ENCODE assay signal across 19 cellular contexts in the genomic region with DNA sequence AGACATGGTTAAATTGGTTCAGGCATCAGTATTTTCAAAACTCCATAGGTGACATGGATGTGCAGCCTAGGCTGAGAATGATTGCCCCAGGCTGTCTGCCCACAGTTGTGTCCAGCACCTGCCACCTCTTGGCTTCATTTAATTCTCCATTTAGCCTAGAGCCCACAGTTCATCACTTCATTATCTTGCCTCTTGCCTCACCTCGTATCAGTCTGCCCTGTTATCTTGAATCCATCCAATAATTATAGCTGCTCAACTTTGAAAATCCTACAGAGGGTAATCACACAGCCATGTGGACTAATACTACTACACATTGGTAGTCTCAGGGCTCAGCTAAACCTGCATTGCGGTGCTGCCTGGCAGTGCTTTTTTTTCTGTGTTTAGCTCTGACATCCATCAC. TPM values are rescaled to one million over a fixed set of nuclear protein-coding genes. Genes with fewer than 3 reads are reported as not detected.
DNase-seq lines count a peak whose midpoint lies in the region; ATAC-seq and TF ChIP-seq lines count a peak whose summit lies in the region.
"Had no signal": no experiment of that assay in that cellular context is flagged by ENCODE, and none has a peak within 500 bp of the region (broad histone marks: within the 10 kb centered on the region; RNA-seq: fewer than 3 reads in every experiment).

No MANE protein-coding gene starts in this region.

- no peak for DNase-seq in stimulated activated naive CD8-positive, alpha-beta T cell treated with anti-CD3 and anti-CD28 coated beads, Interleukin-15, amount 100 ng/mL, for 72 hours
- DNase-seq in activated B cell treated with CpG ODN at 0.5 μM for 24 hours: no peak
- no peak for DNase-seq in CD14-positive monocyte (ENCODE audit: low spot score)
- DNase-seq in NCI-H345 (lab: John Stamatoyannopoulos, UW): no peak
- DNase-seq: activated CD4-positive, alpha-beta T cell treated with anti-CD3 and anti-CD28 coated beads for 48 hours; activated T-cell treated with anti-CD3 and anti-CD28 coated beads, Interleukin-2, amount 50 U/mL, for 48 hours; colonic mucosa; head of caudate nucleus; kidney; mucosa of descending colon; NCI-H2081 treated with DMSO at 0.1 percent for 48 hours; NCI-H82; T1000 had no signal

- CTCF ChIA-PET in activated B cell treated with CpG ODN at 0.5 μM for 24 hours (lab: Charles Lee): no interaction called here

- peak overlapping the region; percentile 60 for H3K27ac Mint-ChIP-seq in stimulated activated naive CD8-positive, alpha-beta T cell treated with anti-CD3 and anti-CD28 coated beads, Interleukin-15, Interleukin-2, amounts not matched to agents 100 ng/mL and 50 ng/mL, for 24 hours
- H3K27ac Mint-ChIP-seq in stimulated activated naive CD8-positive, alpha-beta T cell treated with anti-CD3 and anti-CD28 coated beads, Interleukin-15, amount 100 ng/mL, for 72 hours: peak overlapping the region in 1 of 2 donors; percentile 45
- H3K27ac Mint-ChIP-seq in activated B cell treated with CpG ODN at 0.5 μM for 24 hours (peak overlapping the region; percentile 2), CD14-positive monocyte (peak overlapping the region in 2 of 7 donors; percentile 12 to 61)

- H3K9ac ChIP-seq in mucosa of stomach (ENCODE audit: low read length): peak overlapping the region; percentile 13

- H3K9me3 Mint-ChIP-seq in stimulated activated naive CD8-positive, alpha-beta T cell treated with anti-CD3 and anti-CD28 coated beads, Interleukin-15, Interleukin-2, amounts not matched to agents 100 ng/mL and 50 ng/mL, for 24 hours: no peaks in the 10 kb centered on the region
- peaks cover 0 to 6% of the 10 kb centered on the region in 2 donors for H3K9me3 Mint-ChIP-seq in stimulated activated naive CD8-positive, alpha-beta T cell treated with anti-CD3 and anti-CD28 coated beads, Interleukin-15, amount 100 ng/mL, for 72 hours
- no peaks in the 10 kb centered on the region for H3K9me3 Mint-ChIP-seq in activated B cell treated with CpG ODN at 0.5 μM for 24 hours
- H3K9me3 Mint-ChIP-seq in CD14-positive monocyte: no peaks in the 10 kb centered on the region

- no peaks in the 10 kb centered on the region for H3K9me3 ChIP-seq in mucosa of stomach (ENCODE audit: control insufficient read depth, low read length)
- H3K9me3 ChIP-seq: colonic mucosa, mucosa of descending colon, prostate gland, thoracic aorta had no signal

- TF ChIP-seq CTCF in activated B cell treated with CpG ODN at 0.5 μM for 24 hours (IDR thresholded peaks at IDR 0.05): no peak
- no peak for TF ChIP-seq CTCF in CD14-positive monocyte (IDR thresholded peaks at IDR 0.05)

- no peaks in the 10 kb centered on the region for H3K36me3 ChIP-seq in mucosa of stomach (ENCODE audit: control insufficient read depth, insufficient read depth, low read length)
- H3K36me3 ChIP-seq: colonic mucosa, prostate gland, thoracic aorta had no signal

- H3K27me3 ChIP-seq in mucosa of stomach (ENCODE audit: control insufficient read depth, insufficient read depth, low read length): no peaks in the 10 kb centered on the region
- H3K27me3 ChIP-seq: colonic mucosa had no signal

- H3K4me1 Mint-ChIP-seq in stimulated activated naive CD8-positive, alpha-beta T cell treated with anti-CD3 and anti-CD28 coated beads, Interleukin-15, Interleukin-2, amounts not matched to agents 100 ng/mL and 50 ng/mL, for 24 hours (ENCODE audit: low read depth): peaks cover 51% of the 10 kb centered on the region
- peaks cover 72% of the 10 kb centered on the region for H3K4me1 Mint-ChIP-seq in stimulated activated naive CD8-positive, alpha-beta T cell treated with anti-CD3 and anti-CD28 coated beads, Interleukin-15, amount 100 ng/mL, for 72 hours
- H3K4me1 Mint-ChIP-seq in activated B cell treated with CpG ODN at 0.5 μM for 24 hours (peaks cover 55% of the 10 kb centered on the region), CD14-positive monocyte (peaks cover 13% of the 10 kb centered on the region)

- intact Hi-C loops in activated B cell treated with CpG ODN at 0.5 μM for 24 hours (cut with micrococcal nuclease): no loop called here
- intact Hi-C loops in CD14-positive monocyte (cut with micrococcal nuclease): loop anchor here in 1 of 2 donors (5.0 kb wide), 1 partner anchor 33 kb away; no protein-coding TSS in a partner anchor

- no peak for ATAC-seq in stimulated activated naive CD8-positive, alpha-beta T cell treated with anti-CD3 and anti-CD28 coated beads, Interleukin-15, amount 100 ng/mL, for 72 hours
- no peak for ATAC-seq in activated B cell treated with CpG ODN at 0.5 μM for 24 hours (ENCODE audit: low read depth)
- ATAC-seq in HG03025 (IDR thresholded peaks at IDR 0.05; ENCODE audit: low FRiP score, unreplicated experiment): no peak
- ATAC-seq in GM18502 (IDR thresholded peaks at IDR 0.05; ENCODE audit: poor library complexity, unreplicated experiment): no peak
- ATAC-seq: mucosa of descending colon had no signal

- POLR2A ChIA-PET in activated B cell treated with CpG ODN at 0.5 μM for 24 hours (lab: Charles Lee): interaction anchor here (0.6 to 1.3 kb wide), 4 partner anchors 11 to 171 kb away, joined by 3 to 11 read pairs (median 8); no protein-coding TSS in a partner anchor

- no peaks in the 10 kb centered on the region for H3K27me3 Mint-ChIP-seq in stimulated activated naive CD8-positive, alpha-beta T cell treated with anti-CD3 and anti-CD28 coated beads, Interleukin-15, Interleukin-2, amounts not matched to agents 100 ng/mL and 50 ng/mL, for 24 hours
- no peaks in the 10 kb centered on the region for H3K27me3 Mint-ChIP-seq in stimulated activated naive CD8-positive, alpha-beta T cell treated with anti-CD3 and anti-CD28 coated beads, Interleukin-15, amount 100 ng/mL, for 72 hours
- H3K27me3 Mint-ChIP-seq in activated B cell treated with CpG ODN at 0.5 μM for 24 hours (no peaks in the 10 kb centered on the region), CD14-positive monocyte (ENCODE audit: low read depth in 3 of 3) (peaks cover 0 to 4% (median 0%) of the 10 kb centered on the region in 3 donors)

- H3K4me1 ChIP-seq in mucosa of stomach (ENCODE audit: control insufficient read depth, insufficient read depth, low read length): peaks cover 63% of the 10 kb centered on the region
- H3K4me1 ChIP-seq: prostate gland had no signal

- no peak overlapping the region for H3K4me3 ChIP-seq in mucosa of stomach (ENCODE audit: low read length)
- H3K4me3 ChIP-seq: colonic mucosa, mucosa of descending colon, prostate gland, thoracic aorta had no signal

- H3K4me3 Mint-ChIP-seq in stimulated activated naive CD8-positive, alpha-beta T cell treated with anti-CD3 and anti-CD28 coated beads, Interleukin-15, Interleukin-2, amounts not matched to agents 100 ng/mL and 50 ng/mL, for 24 hours: no peak overlapping the region
- H3K4me3 Mint-ChIP-seq in stimulated activated naive CD8-positive, alpha-beta T cell treated with anti-CD3 and anti-CD28 coated beads, Interleukin-15, amount 100 ng/mL, for 72 hours: no peak overlapping the region
- peak overlapping the region; percentile 21 for H3K4me3 Mint-ChIP-seq in activated B cell treated with CpG ODN at 0.5 μM for 24 hours
- H3K4me3 Mint-ChIP-seq in CD14-positive monocyte: no peak overlapping the region

- H3K36me3 Mint-ChIP-seq in stimulated activated naive CD8-positive, alpha-beta T cell treated with anti-CD3 and anti-CD28 coated beads, Interleukin-15, Interleukin-2, amounts not matched to agents 100 ng/mL and 50 ng/mL, for 24 hours (ENCODE audit: low read depth): peaks cover 29% of the 10 kb centered on the region
- H3K36me3 Mint-ChIP-seq in activated B cell treated with CpG ODN at 0.5 μM for 24 hours (ENCODE audit: low read depth) (peaks cover 37% of the 10 kb centered on the region), CD14-positive monocyte (peaks cover 0 to 5% of the 10 kb centered on the region in 2 donors)

RNA-seq across cellular contexts. Expression of a gene that starts 7.4 kb away (rescaled TPM):
- 103 and 111 TPM in 2 replicates for total RNA-seq in activated B cell treated with CpG ODN at 0.5 μM for 24 hours
- polyA plus RNA-seq in CD14-positive monocyte: 1 to 10 TPM; 2.7 to 4.1 TPM
